1 cellular context compared by ENCODE assay signal in genomic region chr15:99149366-99149765, GRCh38.
TF ChIP-seq lines count a peak whose summit lies in the region.

No MANE protein-coding gene starts in this region.

TF ChIP-seq in HepG2, 621 proteins besides CTCF, POLR2A, EP300 and RAD21 (continued from another document):
- TF ChIP-seq AFF4 (CRISPR knock-in tag; IDR thresholded peaks at IDR 0.05) (no peak), KAT8 (CRISPR knock-in tag; IDR thresholded peaks at IDR 0.05) (no peak), POGZ (CRISPR knock-in tag; IDR thresholded peaks at IDR 0.05) (no peak), ARID4A (CRISPR knock-in tag; IDR thresholded peaks at IDR 0.05; ENCODE audit: borderline replicate concordance) (no peak), FOXA3 (CRISPR knock-in tag; IDR thresholded peaks at IDR 0.05) (no peak), ZFP36L2 (CRISPR knock-in tag; IDR thresholded peaks at IDR 0.05) (no peak), NR2F1 (CRISPR knock-in tag; IDR thresholded peaks at IDR 0.05) (no peak), PRDM10 (CRISPR knock-in tag; IDR thresholded peaks at IDR 0.05; ENCODE audit: low read depth) (no peak), ZNF563 (CRISPR knock-in tag; IDR thresholded peaks at IDR 0.05) (no peak)
